ENCODE assay signal across 19 cellular contexts in genomic region chr6:42334870-42335269, GRCh38.
DNase-seq lines count a peak whose midpoint lies in the region; ATAC-seq and TF ChIP-seq lines count a peak whose summit lies in the region.
"Had no signal": no experiment of that assay in that cellular context is flagged by ENCODE, and none has a peak within 500 bp of the region (broad histone marks: within the 10 kb centered on the region; RNA-seq: fewer than 3 reads in every experiment).

No MANE protein-coding gene starts in this region.

- H3K4me1 ChIP-seq in neutrophil (ENCODE audit: control insufficient read depth in 1 of 2, insufficient read depth in 1 of 2, low read depth in 1 of 2, low read length in 1 of 2): peaks cover 63 to 73% of the 10 kb centered on the region in 2 experiments

- no peaks in the 10 kb centered on the region for H3K27me3 ChIP-seq in neutrophil

- H3K27ac ChIP-seq in RWPE1 (peak overlapping the region; percentile 46), neutrophil (peak overlapping the region; percentile 94)

- H3K9me3 ChIP-seq in neutrophil: no peaks in the 10 kb centered on the region

- H3K27ac Mint-ChIP-seq in T-helper 1 cell treated with Interleukin-12 subunit alpha and Interleukin-12 subunit beta and Interleukin-4 antibody, amounts not matched to agents 30 μg/mL and 1 μg/mL, for 36 hours: peak overlapping the region; percentile 27
- H3K27ac Mint-ChIP-seq in CD14-positive monocyte: peak overlapping the region in 6 of 7 donors; percentile 86 to 97 (median 94)

- POLR2A ChIA-PET in RWPE1 (lab: Yijun Ruan, JAX; ENCODE audit: low non-redundant PET): no interaction called here

- DNase-seq in T-helper 1 cell (no peak), CD14-positive monocyte (ENCODE audit: low spot score) (no peak), RWPE1 (ENCODE audit: low spot score) (no peak), anterior cingulate cortex (lab: John Stamatoyannopoulos, UW) (no peak)
- DNase-seq: 8988T, AML-193, C1 segment of cervical spinal cord, DMS53, GDM1, KG1, NCI-H1694, NCI-H2081 treated with DMSO at 0.1 percent for 48 hours, NCI-H2171 treated with DMSO at 0.1 percent for 48 hours, NCI-H446, NCI-H526, SHP77 had no signal

- intact Hi-C loops in CD14-positive monocyte (cut with micrococcal nuclease): loop anchor here (5.0 kb wide), 1 partner anchor 32 kb away; no protein-coding TSS in a partner anchor

- H3K36me3 Mint-ChIP-seq in T-helper 1 cell treated with Interleukin-12 subunit alpha and Interleukin-12 subunit beta and Interleukin-4 antibody, amounts not matched to agents 30 μg/mL and 1 μg/mL, for 36 hours (ENCODE audit: low read depth): peaks cover 20% of the 10 kb centered on the region
- peaks cover 3 to 14% of the 10 kb centered on the region in 2 donors for H3K36me3 Mint-ChIP-seq in CD14-positive monocyte

- H3K27me3 Mint-ChIP-seq in T-helper 1 cell treated with Interleukin-12 subunit alpha and Interleukin-12 subunit beta and Interleukin-4 antibody, amounts not matched to agents 30 μg/mL and 1 μg/mL, for 36 hours (ENCODE audit: low read depth): no peaks in the 10 kb centered on the region
- H3K27me3 Mint-ChIP-seq in CD14-positive monocyte (ENCODE audit: low read depth in 3 of 3): peaks cover 0 to 2% (median 0%) of the 10 kb centered on the region in 3 donors

- ATAC-seq in GM19463 (IDR thresholded peaks at IDR 0.05; ENCODE audit: unreplicated experiment): no peak

- no peaks in the 10 kb centered on the region for H3K9me3 Mint-ChIP-seq in T-helper 1 cell treated with Interleukin-12 subunit alpha and Interleukin-12 subunit beta and Interleukin-4 antibody, amounts not matched to agents 30 μg/mL and 1 μg/mL, for 36 hours
- H3K9me3 Mint-ChIP-seq in CD14-positive monocyte: peaks cover 0 to 4% (median 0%) of the 10 kb centered on the region in 7 donors

- H3K4me3 ChIP-seq in neutrophil (ENCODE audit: low read depth in 1 of 2, low read length in 1 of 2): no peak overlapping the region

- peaks cover 41% of the 10 kb centered on the region for H3K4me1 Mint-ChIP-seq in T-helper 1 cell treated with Interleukin-12 subunit alpha and Interleukin-12 subunit beta and Interleukin-4 antibody, amounts not matched to agents 30 μg/mL and 1 μg/mL, for 36 hours (ENCODE audit: low read depth)
- peaks cover 80% of the 10 kb centered on the region for H3K4me1 Mint-ChIP-seq in CD14-positive monocyte

- CTCF ChIA-PET in RWPE1 (lab: Yijun Ruan, JAX): interaction anchor here (1.2 kb wide), 1 partner anchor 74 kb away, joined by 3 read pairs; no protein-coding TSS in a partner anchor

- no peak overlapping the region for H3K4me3 Mint-ChIP-seq in T-helper 1 cell treated with Interleukin-12 subunit alpha and Interleukin-12 subunit beta and Interleukin-4 antibody, amounts not matched to agents 30 μg/mL and 1 μg/mL, for 36 hours
- H3K4me3 Mint-ChIP-seq in CD14-positive monocyte: no peak overlapping the region

- H3K36me3 ChIP-seq in neutrophil: no peaks in the 10 kb centered on the region

- TF ChIP-seq CTCF in CD14-positive monocyte (IDR thresholded peaks at IDR 0.05) (no peak), RWPE1 (conservative IDR thresholded peaks at IDR 0.05; ENCODE audit: low read depth) (no peak), neutrophil (IDR thresholded peaks at IDR 0.05) (no peak)
